ENCODE assay signal across 7 cellular contexts in genomic region chr12:122750781-122751515, GRCh38. TPM values are rescaled to one million over a fixed set of nuclear protein-coding genes. Genes with fewer than 3 reads are reported as not detected.
A peak's percentile ranks its signal among the peaks of the same experiment; 100 is the strongest.
DNase-seq lines count a peak whose midpoint lies in the region; ATAC-seq and TF ChIP-seq lines count a peak whose summit lies in the region.
"Not testable (repeated sequence)": the region's sequence is repeated elsewhere in the genome, so short reads cannot be mapped to it uniquely, and the experiment has no call there.
"Had no signal": no experiment of that assay in that cellular context is flagged by ENCODE, and none has a peak within 500 bp of the region (broad histone marks: within the 10 kb centered on the region; RNA-seq: fewer than 3 reads in every experiment).

No MANE protein-coding gene starts in this region.

- peak overlapping the region; percentile 91 for H3K4me3 Mint-ChIP-seq in activated T-helper 1 cell treated with anti-CD3 and anti-CD28 coated beads, Interleukin-12 subunit alpha, Interleukin-12 subunit beta, Interleukin-2, Interleukin-4 antibody, amounts not matched to agents 30 ng/mL and 10 ng/mL and 1 ng/mL, durations not matched to agents 14 hours and 24 hours and 36 hours
- peak overlapping the region; percentile 99 for H3K4me3 Mint-ChIP-seq in endothelial cell (ENCODE audit: unreplicated experiment)
- H3K4me3 Mint-ChIP-seq in naive B cell = peak overlapping the region; percentile 56 to 99 (median 94)
- peak overlapping the region; percentile 96 for H3K4me3 Mint-ChIP-seq in stimulated activated naive CD8-positive, alpha-beta T cell treated with anti-CD3 and anti-CD28 coated beads, Interleukin-15, Interleukin-2, amounts not matched to agents 100 ng/mL and 50 ng/mL, for 24 hours

- TF ChIP-seq CTCF in RWPE2 (IDR thresholded peaks at IDR 0.05; ENCODE audit: poor library complexity, severe bottlenecking); endothelial cell (IDR thresholded peaks at IDR 0.05; ENCODE audit: unreplicated experiment): not testable (repeated sequence)

- H3K27me3 Mint-ChIP-seq in activated T-helper 1 cell treated with anti-CD3 and anti-CD28 coated beads, Interleukin-12 subunit alpha, Interleukin-12 subunit beta, Interleukin-2, Interleukin-4 antibody, amounts not matched to agents 30 ng/mL and 10 ng/mL and 1 ng/mL, durations not matched to agents 14 hours and 24 hours and 36 hours (ENCODE audit: insufficient read depth); naive B cell; stimulated activated naive CD8-positive, alpha-beta T cell treated with anti-CD3 and anti-CD28 coated beads, Interleukin-15, Interleukin-2, amounts not matched to agents 100 ng/mL and 50 ng/mL, for 24 hours: not testable (repeated sequence)
- H3K27me3 Mint-ChIP-seq in endothelial cell (ENCODE audit: unreplicated experiment) = peaks cover 11% of the 10 kb centered on the region

- H3K4me3 ChIP-seq in RWPE2 (ENCODE audit: severe bottlenecking) = not testable (repeated sequence)

- DNase-seq in ELF-1 (ENCODE audit: low read depth, low spot score) = peak; percentile 71
- not testable (repeated sequence) for DNase-seq in RWPE2 (ENCODE audit: low spot score); activated T-helper 1 cell treated with anti-CD3 and anti-CD28 coated beads, Interleukin-12 subunit alpha, Interleukin-12 subunit beta, Interleukin-2, Interleukin-4 antibody, amounts not matched to agents 30 ng/mL and 10 ng/mL and 1 ng/mL, durations not matched to agents 14 hours and 24 hours and 36 hours (ENCODE audit: low spot score); endothelial cell (ENCODE audit: low spot score); naive B cell

- H3K4me1 ChIP-seq in RWPE2 (ENCODE audit: insufficient read depth, poor library complexity, severe bottlenecking) = peaks cover 14% of the 10 kb centered on the region

- H3K4me1 Mint-ChIP-seq in activated T-helper 1 cell treated with anti-CD3 and anti-CD28 coated beads, Interleukin-12 subunit alpha, Interleukin-12 subunit beta, Interleukin-2, Interleukin-4 antibody, amounts not matched to agents 30 ng/mL and 10 ng/mL and 1 ng/mL, durations not matched to agents 14 hours and 24 hours and 36 hours (ENCODE audit: low read depth) = peaks cover 42% of the 10 kb centered on the region
- H3K4me1 Mint-ChIP-seq in endothelial cell (ENCODE audit: unreplicated experiment) = peaks cover 41% of the 10 kb centered on the region
- H3K4me1 Mint-ChIP-seq in naive B cell = peaks cover 34 to 39% (median 35%) of the 10 kb centered on the region in 3 donors
- peaks cover 38% of the 10 kb centered on the region for H3K4me1 Mint-ChIP-seq in stimulated activated naive CD8-positive, alpha-beta T cell treated with anti-CD3 and anti-CD28 coated beads, Interleukin-15, Interleukin-2, amounts not matched to agents 100 ng/mL and 50 ng/mL, for 24 hours (ENCODE audit: low read depth)

- peaks cover 24% of the 10 kb centered on the region for H3K36me3 ChIP-seq in RWPE2 (ENCODE audit: low read depth)

- peaks cover 17% of the 10 kb centered on the region for H3K36me3 Mint-ChIP-seq in activated T-helper 1 cell treated with anti-CD3 and anti-CD28 coated beads, Interleukin-12 subunit alpha, Interleukin-12 subunit beta, Interleukin-2, Interleukin-4 antibody, amounts not matched to agents 30 ng/mL and 10 ng/mL and 1 ng/mL, durations not matched to agents 14 hours and 24 hours and 36 hours (ENCODE audit: low read depth)
- H3K36me3 Mint-ChIP-seq in endothelial cell (ENCODE audit: low read depth, unreplicated experiment) (peaks cover 25% of the 10 kb centered on the region), naive B cell (peaks cover 5 to 23% of the 10 kb centered on the region in 2 donors)
- peaks cover 27% of the 10 kb centered on the region for H3K36me3 Mint-ChIP-seq in stimulated activated naive CD8-positive, alpha-beta T cell treated with anti-CD3 and anti-CD28 coated beads, Interleukin-15, Interleukin-2, amounts not matched to agents 100 ng/mL and 50 ng/mL, for 24 hours (ENCODE audit: low read depth)

- H3K9me3 ChIP-seq in RWPE2 (ENCODE audit: severe bottlenecking) = not testable (repeated sequence)

- intact Hi-C loops in activated T-helper 1 cell treated with anti-CD3 and anti-CD28 coated beads, Interleukin-12 subunit alpha, Interleukin-12 subunit beta, Interleukin-2, Interleukin-4 antibody, amounts not matched to agents 30 ng/mL and 10 ng/mL and 1 ng/mL, durations not matched to agents 14 hours and 24 hours and 36 hours (cut with micrococcal nuclease) = loop anchor here (5.0 kb wide), 1 partner anchor 616 kb away; no protein-coding TSS in a partner anchor

- ATAC-seq in RWPE2 (ENCODE audit: low read depth); naive B cell (ENCODE audit: low read depth in 2 of 2): not testable (repeated sequence)

- H3K27ac ChIP-seq in RWPE2 (ENCODE audit: poor library complexity, severe bottlenecking) = peak overlapping the region; percentile 65

- peak overlapping the region; percentile 43 for H3K27ac Mint-ChIP-seq in activated T-helper 1 cell treated with anti-CD3 and anti-CD28 coated beads, Interleukin-12 subunit alpha, Interleukin-12 subunit beta, Interleukin-2, Interleukin-4 antibody, amounts not matched to agents 30 ng/mL and 10 ng/mL and 1 ng/mL, durations not matched to agents 14 hours and 24 hours and 36 hours
- H3K27ac Mint-ChIP-seq in endothelial cell (ENCODE audit: unreplicated experiment) (peak overlapping the region; percentile 95), naive B cell (peak overlapping the region in 5 of 6 donors; percentile 70 to 98 (median 89))
- peak overlapping the region; percentile 74 for H3K27ac Mint-ChIP-seq in stimulated activated naive CD8-positive, alpha-beta T cell treated with anti-CD3 and anti-CD28 coated beads, Interleukin-15, Interleukin-2, amounts not matched to agents 100 ng/mL and 50 ng/mL, for 24 hours

- not testable (repeated sequence) for H3K9me3 Mint-ChIP-seq in activated T-helper 1 cell treated with anti-CD3 and anti-CD28 coated beads, Interleukin-12 subunit alpha, Interleukin-12 subunit beta, Interleukin-2, Interleukin-4 antibody, amounts not matched to agents 30 ng/mL and 10 ng/mL and 1 ng/mL, durations not matched to agents 14 hours and 24 hours and 36 hours; endothelial cell (ENCODE audit: unreplicated experiment); naive B cell; stimulated activated naive CD8-positive, alpha-beta T cell treated with anti-CD3 and anti-CD28 coated beads, Interleukin-15, Interleukin-2, amounts not matched to agents 100 ng/mL and 50 ng/mL, for 24 hours

- not testable (repeated sequence) for H3K27me3 ChIP-seq in RWPE2 (ENCODE audit: insufficient read depth, poor library complexity, severe bottlenecking)

RNA-seq across cellular contexts. Expression of gene DENR, which starts 1.7 kb away (rescaled TPM):
- 87.6 and 88.7 TPM in 2 replicates for total RNA-seq in activated T-helper 1 cell treated with anti-CD3 and anti-CD28 coated beads, Interleukin-12 subunit alpha, Interleukin-12 subunit beta, Interleukin-2, Interleukin-4 antibody, amounts not matched to agents 30 ng/mL and 10 ng/mL and 1 ng/mL, durations not matched to agents 14 hours and 24 hours and 36 hours
- total RNA-seq in endothelial cell (ENCODE audit: unreplicated experiment) = 79.7 TPM
- 100 to 1,000 TPM in 1 of 6 donors, 10 to 100 TPM in 5; 67.0 to 103 (median 79.7) TPM for polyA plus RNA-seq in naive B cell (ENCODE audit: low read depth in 6 of 6)

RNA-seq across cellular contexts. Expression of gene HCAR1, which starts 20.3 kb away (rescaled TPM):
- 7.6 and 8.6 TPM in 2 replicates for total RNA-seq in activated T-helper 1 cell treated with anti-CD3 and anti-CD28 coated beads, Interleukin-12 subunit alpha, Interleukin-12 subunit beta, Interleukin-2, Interleukin-4 antibody, amounts not matched to agents 30 ng/mL and 10 ng/mL and 1 ng/mL, durations not matched to agents 14 hours and 24 hours and 36 hours
- total RNA-seq in endothelial cell (ENCODE audit: unreplicated experiment) = 0.13 TPM
- not detected for polyA plus RNA-seq in naive B cell (ENCODE audit: low read depth in 6 of 6)

RNA-seq across cellular contexts. Expression of gene CCDC62, which starts 23.4 kb away (rescaled TPM):
- 0.93 and 1.3 TPM in 2 replicates for total RNA-seq in activated T-helper 1 cell treated with anti-CD3 and anti-CD28 coated beads, Interleukin-12 subunit alpha, Interleukin-12 subunit beta, Interleukin-2, Interleukin-4 antibody, amounts not matched to agents 30 ng/mL and 10 ng/mL and 1 ng/mL, durations not matched to agents 14 hours and 24 hours and 36 hours
- 0.87 TPM for total RNA-seq in endothelial cell (ENCODE audit: unreplicated experiment)
- polyA plus RNA-seq in naive B cell (ENCODE audit: low read depth in 6 of 6) = 1 to 10 TPM in 3 of 6 donors, under 1 TPM in 2, not detected in 1; 0.19 to 1.8 (median 1.2) TPM

RNA-seq across cellular contexts. Expression of gene HCAR3, which starts 34.3 kb away (rescaled TPM):
- 0.62 and 0.66 TPM in 2 replicates for total RNA-seq in activated T-helper 1 cell treated with anti-CD3 and anti-CD28 coated beads, Interleukin-12 subunit alpha, Interleukin-12 subunit beta, Interleukin-2, Interleukin-4 antibody, amounts not matched to agents 30 ng/mL and 10 ng/mL and 1 ng/mL, durations not matched to agents 14 hours and 24 hours and 36 hours
- total RNA-seq in endothelial cell (ENCODE audit: unreplicated experiment) = not detected
- under 1 TPM in 1 of 6 donors, not detected in 5; 0.45 TPM for polyA plus RNA-seq in naive B cell (ENCODE audit: low read depth in 6 of 6)
- total RNA-seq: Right ventricle myocardium superior had no signal

RNA-seq across cellular contexts. Expression of gene HCAR2, which starts 47.8 kb away (rescaled TPM):
- 0.52 and 0.61 TPM in 2 replicates for total RNA-seq in activated T-helper 1 cell treated with anti-CD3 and anti-CD28 coated beads, Interleukin-12 subunit alpha, Interleukin-12 subunit beta, Interleukin-2, Interleukin-4 antibody, amounts not matched to agents 30 ng/mL and 10 ng/mL and 1 ng/mL, durations not matched to agents 14 hours and 24 hours and 36 hours
- not detected for total RNA-seq in endothelial cell (ENCODE audit: unreplicated experiment)
- polyA plus RNA-seq in naive B cell (ENCODE audit: low read depth in 6 of 6) = not detected

Comparison
In these comparisons a context has a peak if more than half of its experiments do, and no peak if none do; other contexts are left out.
1. H3K27ac Mint-ChIP-seq: peak in every context shown above with its lines; median percentile 95 in endothelial cell; 89 in naive B cell; 74 in stimulated activated naive CD8-positive, alpha-beta T cell treated with anti-CD3 and anti-CD28 coated beads, Interleukin-15, Interleukin-2, amounts not matched to agents 100 ng/mL and 50 ng/mL, for 24 hours; 43 in activated T-helper 1 cell treated with anti-CD3 and anti-CD28 coated beads, Interleukin-12 subunit alpha, Interleukin-12 subunit beta, Interleukin-2, Interleukin-4 antibody, amounts not matched to agents 30 ng/mL and 10 ng/mL and 1 ng/mL, durations not matched to agents 14 hours and 24 hours and 36 hours.